Comparison of ENCODE assay signal across 9 cellular contexts in genomic region chr5:39902626-39903025, GRCh38.
"Had no signal": no experiment of that assay in that cellular context is flagged by ENCODE, and none has a peak within 500 bp of the region (broad histone marks: within the 10 kb centered on the region; RNA-seq: fewer than 3 reads in every experiment).

No MANE protein-coding gene starts in this region.

- H3K9me3 ChIP-seq: HAP-1 had no signal

- H3K4me3 ChIP-seq: GM23248, HAP-1, K562 had no signal

- H3K36me3 ChIP-seq: HAP-1 had no signal

- ATAC-seq: HCT116, K562 had no signal

- H3K27ac ChIP-seq: GM23248, HL-60 had no signal

- H3K9me3 Mint-ChIP-seq: HFFc6 had no signal

- H2AFZ ChIP-seq: GM23248 had no signal

- H3K27ac Mint-ChIP-seq: HFFc6 had no signal

- H3K4me3 Mint-ChIP-seq: HFFc6 had no signal

- DNase-seq: GM23248, GOT3, H7, HFFc6, IMR-90 had no signal

- H3K4me1 ChIP-seq: HAP-1 had no signal
